Comparison of ENCODE assay signal across 12 cellular contexts in the genomic region with DNA sequence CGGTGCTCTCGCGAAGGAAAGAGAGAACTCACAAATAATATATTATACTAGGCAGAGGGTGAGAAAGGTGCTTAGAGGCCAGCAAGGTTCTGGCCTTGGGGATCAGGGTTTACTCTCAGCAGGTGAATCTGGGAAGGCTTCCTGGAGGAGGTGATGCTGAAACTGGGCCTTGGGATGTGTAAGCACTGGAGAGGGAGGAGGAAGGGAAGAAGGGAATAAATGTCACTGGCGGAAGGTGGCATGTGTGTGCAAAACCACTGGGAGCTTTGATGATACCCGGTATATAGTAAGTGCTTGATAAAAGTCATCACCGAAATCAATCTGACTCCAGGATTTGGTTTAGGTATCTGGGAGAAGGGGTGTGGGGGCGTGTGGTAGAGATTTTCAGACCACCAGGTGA. TPM values are rescaled to one million over a fixed set of nuclear protein-coding genes. Genes with fewer than 3 reads are reported as not detected.
A peak's percentile ranks its signal among the peaks of the same experiment; 100 is the strongest.
DNase-seq lines count a peak whose midpoint lies in the region; TF ChIP-seq lines count a peak whose summit lies in the region.
"Had no signal": no experiment of that assay in that cellular context is flagged by ENCODE, and none has a peak within 500 bp of the region (broad histone marks: within the 10 kb centered on the region; RNA-seq: fewer than 3 reads in every experiment).

No MANE protein-coding gene starts in this region.

- no peak for DNase-seq in GM23248
- DNase-seq in coronary artery (ENCODE audit: low spot score) = no peak
- DNase-seq in sigmoid colon = no peak
- no peak for DNase-seq in A172 (ENCODE audit: low spot score)
- DNase-seq in GM13977 (ENCODE audit: low spot score) = no peak
- DNase-seq in SIG-M5 treated with dmso at 0.1 percent for 504 hours (lab: John Stamatoyannopoulos, UW; ENCODE audit: unreplicated experiment) = no peak
- DNase-seq: activated naive CD4-positive, alpha-beta T cell treated with Interleukin-2 at 50 U/mL for 16 hours; DND-41; NCI-H1048; NK-92 treated with Interleukin-12 subunit alpha and Interleukin-12 subunit beta, amount 100 ng/mL, for 24 hours; stimulated activated CD4-positive, alpha-beta T cell treated with anti-CD3 and anti-CD28 coated beads, Interleukin-4, amount 100 ng/mL, for 4 hours had no signal

- H3K4me1 ChIP-seq in GM23248 (ENCODE audit: insufficient read depth) (peaks cover 40% of the 10 kb centered on the region), KMS-11 (ENCODE audit: low read depth, poor library complexity, severe bottlenecking) (peaks cover 52% of the 10 kb centered on the region), sigmoid colon (peaks cover 0 to 100% (median 87%) of the 10 kb centered on the region in 4 donors)

- H3K4me3 ChIP-seq in GM23248 (no peak overlapping the region), KMS-11 (IDR thresholded peaks at IDR 0.05; ENCODE audit: insufficient read depth, low read depth, low read length) (no peak overlapping the region), coronary artery (no peak overlapping the region), sigmoid colon (no peak overlapping the region)

- no peaks in the 10 kb centered on the region for H3K9me3 ChIP-seq in GM23248 (ENCODE audit: low read depth)
- H3K9me3 ChIP-seq in sigmoid colon = no peaks in the 10 kb centered on the region

- no peaks in the 10 kb centered on the region for H3K27me3 ChIP-seq in GM23248 (replicated peaks; ENCODE audit: insufficient read depth)
- H3K27me3 ChIP-seq in KMS-11 (ENCODE audit: insufficient read depth, low read depth) = no peaks in the 10 kb centered on the region
- H3K27me3 ChIP-seq in sigmoid colon = no peaks in the 10 kb centered on the region

- TF ChIP-seq CTCF in KMS-11 (conservative IDR thresholded peaks at IDR 0.05; ENCODE audit: low read depth, low read length) = no peak
- TF ChIP-seq CTCF in coronary artery (IDR thresholded peaks at IDR 0.05) = no peak
- no peak for TF ChIP-seq CTCF in sigmoid colon (IDR thresholded peaks at IDR 0.05)
- no peak for TF ChIP-seq CTCF in GM13977 (IDR thresholded peaks at IDR 0.05; ENCODE audit: extremely low read depth, insufficient read depth, missing control alignments)

- 83 to 85% methylated on average over 7 of the region's 7 CpGs for WGBS in GM23248 (ENCODE audit: low coverage in 1 of 2, low lambda C conversion rate in 2 of 2, missing lambda C conversion rate in 2 of 2), 2 experiments
- WGBS in sigmoid colon, 2 donors = 84 to 90% methylated on average over 7 of the region's 7 CpGs

- H3K27ac ChIP-seq in GM23248 = peak overlapping the region; percentile 47
- peak overlapping the region; percentile 12; the same call in 1 of the 2 replicates for H3K27ac ChIP-seq in KMS-11
- H3K27ac ChIP-seq in coronary artery = peak overlapping the region; percentile 52 to 71
- H3K27ac ChIP-seq in sigmoid colon = peak overlapping the region; percentile 59 to 87 (median 86)

- peak overlapping the region; percentile 36; the same call in 1 of the 2 replicates for H3K9ac ChIP-seq in GM23248
- H3K9ac ChIP-seq in KMS-11 = no peak overlapping the region

- H3K4me2 ChIP-seq in GM23248 (ENCODE audit: unreplicated experiment) = peak overlapping the region; percentile 28
- H3K4me2 ChIP-seq in KMS-11 = no peak overlapping the region

- H4K20me1 ChIP-seq in GM23248 (ENCODE audit: insufficient read depth) (no peaks in the 10 kb centered on the region), KMS-11 (ENCODE audit: insufficient read depth) (no peaks in the 10 kb centered on the region)

- no peak overlapping the region for H2AFZ ChIP-seq in GM23248
- H2AFZ ChIP-seq in KMS-11 (ENCODE audit: low read depth) = no peak overlapping the region

- TF ChIP-seq POLR2A in sigmoid colon (IDR thresholded peaks at IDR 0.05) = no peak

- intact Hi-C loops in sigmoid colon (cut with DNase I) = no loop called here

- H3K36me3 ChIP-seq in GM23248 (ENCODE audit: low read depth) (no peaks in the 10 kb centered on the region), KMS-11 (ENCODE audit: insufficient read depth) (no peaks in the 10 kb centered on the region), sigmoid colon (no peaks in the 10 kb centered on the region)

- H3F3A ChIP-seq in GM23248 (ENCODE audit: insufficient read depth) = peaks cover 25% of the 10 kb centered on the region; the same call in 1 of the 2 replicates

- TF ChIP-seq EP300 in sigmoid colon (IDR thresholded peaks at IDR 0.05) = no peak

- H3K79me2 ChIP-seq in GM23248 (ENCODE audit: insufficient read depth) (peaks cover 97% of the 10 kb centered on the region), KMS-11 (ENCODE audit: insufficient read depth, low read depth) (peaks cover 30% of the 10 kb centered on the region)

- H3K9me2 ChIP-seq in GM23248 (ENCODE audit: insufficient read depth) = no peaks in the 10 kb centered on the region

- in situ Hi-C loops in GM23248 (cut with MboI) = no loop called here
- in situ Hi-C loops in GM13977 (cut with MboI; ENCODE audit: low pct_unique_long_range_greater_than_20kb, low sequenced_read_pairs, unreplicated experiment) = no loop called here

RNA-seq across cellular contexts. Expression of gene SPSB1, which starts 24.4 kb away (rescaled TPM):
- 13.5 and 22.7 TPM in 2 replicates for total RNA-seq in GM23248 (2014; rRNA removed; shearing (Covaris generic))
- polyA plus RNA-seq in GM23248 (2016; fragmentation: Nextera tagmentation; extraction: Ambion mirVana) = 13.5 and 13.6 TPM in 2 replicates
- total RNA-seq in sigmoid colon = 10 to 100 TPM; 17.4 to 34.3 (median 24.1) TPM
- polyA plus RNA-seq in sigmoid colon = 10 to 100 TPM; 25.7 to 31.2 (median 26.4) TPM
- total RNA-seq in A172 (2014; rRNA removed; shearing (Covaris generic)) = 8.7 and 15.0 TPM in 2 replicates

Comparison
In these comparisons a context has a peak if more than half of its experiments do, and no peak if none do; other contexts are left out.
1. H3K27ac ChIP-seq: peak in every context shown above with its lines; median percentile 86 in sigmoid colon; 62 in coronary artery; 47 in GM23248; 12 in KMS-11.